In the genomic region with DNA sequence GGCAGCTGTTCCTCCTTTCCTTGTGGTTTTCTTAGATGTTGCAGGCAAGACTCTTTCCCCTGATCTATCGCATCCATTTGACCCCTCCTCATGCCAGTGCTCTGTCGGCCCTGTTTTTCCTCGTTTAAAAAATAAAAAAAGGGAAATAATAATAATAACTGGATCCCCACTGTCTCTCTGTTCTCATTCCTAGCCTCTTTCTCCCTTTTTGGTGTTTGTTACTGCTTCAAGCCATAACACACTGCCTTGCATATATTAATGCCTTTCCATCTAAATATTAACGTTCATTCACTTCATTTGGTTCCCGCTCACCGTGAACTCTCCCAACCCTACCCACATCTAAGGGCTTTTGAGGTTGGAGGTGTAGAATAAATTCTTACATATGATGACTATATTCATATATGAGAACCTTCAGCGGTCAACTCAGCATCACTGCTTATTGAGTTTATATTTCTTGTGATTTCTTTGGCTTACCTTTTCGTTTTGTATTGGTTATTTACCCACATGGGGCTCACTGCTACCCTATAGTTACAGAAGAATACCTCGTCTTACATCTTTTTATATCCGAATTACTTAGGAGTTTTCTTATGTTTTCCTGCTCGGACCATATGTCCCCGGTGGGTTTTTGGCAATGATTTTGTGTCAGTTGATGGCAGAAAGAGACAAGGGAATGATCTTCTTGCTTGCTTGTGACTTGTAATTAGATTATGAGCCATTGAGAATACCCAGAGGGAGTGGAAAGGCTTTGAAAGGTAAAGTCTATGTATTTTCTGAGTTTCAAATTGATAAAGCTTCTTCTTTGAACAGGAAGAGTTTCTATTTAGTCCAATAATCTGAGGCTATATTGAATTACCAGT, we compare ENCODE assay signal across 8 cellular contexts. TPM values are rescaled to one million over a fixed set of nuclear protein-coding genes. Genes with fewer than 3 reads are reported as not detected.
DNase-seq lines count a peak whose midpoint lies in the region; ATAC-seq, FAIRE-seq and TF ChIP-seq lines count a peak whose summit lies in the region.

No MANE protein-coding gene starts in this region.

- ATAC-seq in GM18505 (IDR thresholded peaks at IDR 0.05; ENCODE audit: unreplicated experiment), result peak; percentile 21
- ATAC-seq in HG02981 (IDR thresholded peaks at IDR 0.05; ENCODE audit: unreplicated experiment), result peak; percentile 14
- peak; percentile 61 for ATAC-seq in PC-3
- peak; percentile 35 to 64 (median 50) for ATAC-seq in pancreas

- intact Hi-C loops in PC-3 (cut with micrococcal nuclease), result no loop called here
- intact Hi-C loops in esophagus muscularis mucosa (cut with DNase I), result loop anchor here (5.0 kb wide), 1 partner anchor 347 kb away; the partner anchor contains the start of gene USP1
- intact Hi-C loops in pancreas (cut with DNase I), result no loop called here

- in situ Hi-C loops in ACHN (cut with HindIII; ENCODE audit: low pct_ligation_motif_present, low pct_unique_long_range_greater_than_20kb, low sequenced_read_pairs), result no loop called here

- peak overlapping the region; percentile 84 for H3K9ac ChIP-seq in PC-3 (ENCODE audit: low read length)

- H3K27me3 ChIP-seq in PC-3 (ENCODE audit: low read length), result peaks cover 5% of the 10 kb centered on the region; the same call in 1 of the 2 replicates
- no peaks in the 10 kb centered on the region for H3K27me3 ChIP-seq in esophagus muscularis mucosa
- H3K27me3 ChIP-seq in pancreas, result no peaks in the 10 kb centered on the region

- TF ChIP-seq POLR2A in GM18505 (IDR thresholded peaks at IDR 0.05; ENCODE audit: borderline replicate concordance, extremely low read depth, insufficient read depth, insufficient read length), result no peak
- TF ChIP-seq POLR2A in esophagus muscularis mucosa (IDR thresholded peaks at IDR 0.05; ENCODE audit: low read depth), result no peak

- H3K9me2 ChIP-seq in PC-3 (replicated peaks; ENCODE audit: low read length), result no peaks in the 10 kb centered on the region

- no peaks in the 10 kb centered on the region for H3F3A ChIP-seq in PC-3 (ENCODE audit: low read length, unreplicated experiment)

- CTCF ChIA-PET in PC-3 (lab: Charles Lee), result no interaction called here

- 16% methylated on average over 12 of the region's 12 CpGs for WGBS in esophagus muscularis mucosa
- WGBS in pancreas, 2 donors, result 5 to 7% methylated on average over 12 of the region's 12 CpGs

- no peaks in the 10 kb centered on the region for H3K36me3 ChIP-seq in PC-3 (ENCODE audit: low read depth, low read length)
- H3K36me3 ChIP-seq in esophagus muscularis mucosa, result no peaks in the 10 kb centered on the region
- H3K36me3 ChIP-seq in pancreas, result no peaks in the 10 kb centered on the region

- POLR2A ChIA-PET in PC-3 (lab: Charles Lee; ENCODE audit: unreplicated experiment), result no interaction called here

- no TSS peak for BruUV-seq in PC-3 (replicated peaks; lab: Mats Ljungman, UMichigan)

- peak overlapping the region; percentile 92 for H3K4me3 ChIP-seq in PC-3 (ENCODE audit: low read length)
- peak overlapping the region; percentile 66 to 87 (median 81) for H3K4me3 ChIP-seq in esophagus muscularis mucosa
- peak overlapping the region; percentile 51 to 81 (median 65) for H3K4me3 ChIP-seq in pancreas

- 0 out of 2 replicates have a peak, but pooled peaks cover 6% of the 10 kb centered on the region for H3K4me1 ChIP-seq in PC-3 (ENCODE audit: insufficient read depth, low read length)
- H3K4me1 ChIP-seq in esophagus muscularis mucosa, result peaks cover 10 to 22% (median 19%) of the 10 kb centered on the region in 4 donors
- peaks cover 2 to 9% (median 9%) of the 10 kb centered on the region in 3 donors for H3K4me1 ChIP-seq in pancreas

- H4K20me1 ChIP-seq in PC-3 (ENCODE audit: low read length), result no peaks in the 10 kb centered on the region

- no peak for TF ChIP-seq CTCF in PC-3 (conservative IDR thresholded peaks at IDR 0.05; ENCODE audit: low read depth, low read length)
- peak in 2 of 3 experiments; percentile 10 to 23 for TF ChIP-seq CTCF in esophagus muscularis mucosa (IDR thresholded peaks at IDR 0.05)
- no peak for TF ChIP-seq CTCF in pancreas (IDR thresholded peaks at IDR 0.05)

- H3K79me2 ChIP-seq in PC-3 (ENCODE audit: low read length), result peaks cover 24% of the 10 kb centered on the region

- peak; percentile 21 for DNase-seq in ACHN
- DNase-seq in PC-3, result no peak
- no peak for DNase-seq in esophagus muscularis mucosa (ENCODE audit: extremely low spot score)
- no peak for DNase-seq in pancreas
- no peak for DNase-seq in KG1 (lab: John Stamatoyannopoulos, UW)
- no peak for DNase-seq in stimulated activated CD4-positive, alpha-beta T cell treated with anti-CD3 and anti-CD28 coated beads, Interleukin-4, amount 100 ng/mL, for 1 hour

- FAIRE-seq in pancreas (lab: Jason Lieb, UNC), result no peak

- peak overlapping the region; percentile 89 for H3K4me2 ChIP-seq in PC-3 (ENCODE audit: low read length)

- H3K27ac ChIP-seq in PC-3 (ENCODE audit: low read length), result no peak overlapping the region
- H3K27ac ChIP-seq in esophagus muscularis mucosa (replicated peaks in 1 of 4), result peak overlapping the region; percentile 89 to 93 (median 92)
- peak overlapping the region; percentile 60 to 89 (median 77) for H3K27ac ChIP-seq in pancreas

- peak overlapping the region; percentile 100 for H2AFZ ChIP-seq in PC-3 (ENCODE audit: low read length)

- no peak for TF ChIP-seq EP300 in esophagus muscularis mucosa (IDR thresholded peaks at IDR 0.05)

- H3K9me3 ChIP-seq in PC-3 (ENCODE audit: low read length), result no peaks in the 10 kb centered on the region
- H3K9me3 ChIP-seq in esophagus muscularis mucosa, result no peaks in the 10 kb centered on the region
- H3K9me3 ChIP-seq in pancreas, result no peaks in the 10 kb centered on the region

RNA-seq across cellular contexts. Expression of gene ATG4C, which starts 0.8 kb away (rescaled TPM):
- 6.0 and 8.8 TPM in 2 replicates for total RNA-seq in PC-3 (2014; rRNA removed)
- total RNA-seq in esophagus muscularis mucosa, result 10 to 100 TPM in 1 of 4 donors, 1 to 10 TPM in 3; 5.0 to 12.5 (median 8.3) TPM
- total RNA-seq in pancreas, result 10 to 100 TPM in 1 of 6 donors, 1 to 10 TPM in 5; 4.8 to 10.2 (median 6.6) TPM
- 1 to 10 TPM; 2.3 to 3.9 TPM for polyA plus RNA-seq in pancreas

Comparison
In these comparisons a context has a peak if more than half of its experiments do, and no peak if none do; other contexts are left out.
1. CTCF ChIP-seq: peak in esophagus muscularis mucosa (2 of 3); none in PC-3 (single experiment) and pancreas (0 of 4).
2. Peak in every context shown above with its lines, with median percentiles within 50 percentile points of each other: ATAC-seq and H3K4me3 ChIP-seq.